In the genomic region with DNA sequence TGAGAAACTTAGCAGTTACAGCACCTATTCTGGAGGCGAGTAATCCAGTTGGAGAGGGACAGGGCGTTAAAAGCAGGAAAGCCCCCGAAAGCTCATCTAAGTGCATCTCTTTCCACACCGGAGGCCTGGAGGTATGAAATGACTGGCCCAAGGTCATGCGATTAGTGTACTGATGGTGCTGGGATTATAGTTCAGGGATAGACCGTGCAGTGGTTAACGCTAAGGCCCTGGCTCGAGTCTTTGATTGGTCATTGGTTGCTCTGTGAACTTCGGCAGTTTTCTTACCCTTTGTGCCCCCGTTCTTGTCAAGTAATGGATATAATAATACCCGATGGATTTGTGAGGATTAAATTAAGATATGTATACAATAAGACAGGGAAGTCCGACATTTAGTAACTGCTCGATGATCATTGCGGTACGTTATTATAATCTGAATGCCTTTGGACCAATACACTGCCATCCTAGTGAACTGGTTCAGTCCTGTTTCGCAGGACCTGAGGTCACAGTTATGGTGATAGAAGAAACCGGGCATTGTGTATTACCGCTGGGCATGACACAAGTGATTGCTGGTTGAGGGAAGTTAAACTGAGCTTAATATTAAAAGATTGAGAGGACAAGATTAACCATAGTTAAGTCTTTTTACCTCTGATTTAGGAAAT, we compare ENCODE assay signal across 8 cellular contexts. TPM values are rescaled to one million over a fixed set of nuclear protein-coding genes. Genes with fewer than 3 reads are reported as not detected.
DNase-seq lines count a peak whose midpoint lies in the region; ATAC-seq, FAIRE-seq and TF ChIP-seq lines count a peak whose summit lies in the region.

No MANE protein-coding gene starts in this region.

- peak; percentile 76 for TF ChIP-seq POLR2A in GM12891 (IDR thresholded peaks at IDR 0.05; ENCODE audit: low read depth, low read length)

- peaks cover 33% of the 10 kb centered on the region for H3K4me1 Mint-ChIP-seq in activated naive CD8-positive, alpha-beta T cell treated with anti-CD3 and anti-CD28 coated beads, Interleukin-2, amount 10 ng/mL, durations not matched to agents 7 days and 5 days

- ATAC-seq in activated naive CD8-positive, alpha-beta T cell treated with anti-CD3 and anti-CD28 coated beads, Interleukin-2, amount 10 ng/mL, durations not matched to agents 7 days and 5 days (ENCODE audit: low read depth) = no peak
- ATAC-seq in GM21423 (IDR thresholded peaks at IDR 0.05; ENCODE audit: unreplicated experiment) (no peak), GM19395 (IDR thresholded peaks at IDR 0.05; ENCODE audit: unreplicated experiment) (no peak)

- no peaks in the 10 kb centered on the region for H3K9me3 Mint-ChIP-seq in activated naive CD8-positive, alpha-beta T cell treated with anti-CD3 and anti-CD28 coated beads, Interleukin-2, amount 10 ng/mL, durations not matched to agents 7 days and 5 days

- DNase-seq in ACHN (peak; percentile 29), GM12891 (ENCODE audit: insufficient read length, low spot score) (no peak), NCI-H2227 (lab: John Stamatoyannopoulos, UW; ENCODE audit: unreplicated experiment) (peak; percentile 24)
- no peak for DNase-seq in activated naive CD8-positive, alpha-beta T cell treated with anti-CD3 and anti-CD28 coated beads, Interleukin-2, amount 10 ng/mL, durations not matched to agents 7 days and 5 days

- peaks cover 16% of the 10 kb centered on the region for H3K36me3 Mint-ChIP-seq in activated naive CD8-positive, alpha-beta T cell treated with anti-CD3 and anti-CD28 coated beads, Interleukin-2, amount 10 ng/mL, durations not matched to agents 7 days and 5 days

- in situ Hi-C loops in ACHN (cut with HindIII; ENCODE audit: low pct_ligation_motif_present, low pct_unique_long_range_greater_than_20kb, low sequenced_read_pairs) = no loop called here

- no peak for FAIRE-seq in GM12891 (lab: Jason Lieb, UNC)

- H3K27ac ChIP-seq in skin epidermis = peak overlapping the region; percentile 94 to 100 (median 99)

- POLR2A ChIA-PET in activated naive CD8-positive, alpha-beta T cell treated with anti-CD3 and anti-CD28 coated beads, Interleukin-2, amount 10 ng/mL, durations not matched to agents 7 days and 5 days (lab: Charles Lee) = interaction anchor here (0.6 to 3.8 kb wide), 9 partner anchors 12 to 85 kb away, joined by 3 to 21 read pairs (median 5); partner anchors contain the start of genes HNRNPH1 and MAML1

- H3K27me3 Mint-ChIP-seq in activated naive CD8-positive, alpha-beta T cell treated with anti-CD3 and anti-CD28 coated beads, Interleukin-2, amount 10 ng/mL, durations not matched to agents 7 days and 5 days = no peaks in the 10 kb centered on the region

- H3K27ac Mint-ChIP-seq in activated naive CD8-positive, alpha-beta T cell treated with anti-CD3 and anti-CD28 coated beads, Interleukin-2, amount 10 ng/mL, durations not matched to agents 7 days and 5 days = peak overlapping the region; percentile 94

- H3K4me3 ChIP-seq in iPS-11a (ENCODE audit: low read depth, low read length) (peak overlapping the region; percentile 97), skin epidermis (peak overlapping the region; percentile 77 to 100 (median 97))

- H3K4me3 Mint-ChIP-seq in activated naive CD8-positive, alpha-beta T cell treated with anti-CD3 and anti-CD28 coated beads, Interleukin-2, amount 10 ng/mL, durations not matched to agents 7 days and 5 days = peak overlapping the region; percentile 95

TF ChIP-seq in GM12891, 5 proteins besides CTCF, POLR2A, EP300 and RAD21:
- peak; percentile 30; the same call in 1 of the 2 replicates for TF ChIP-seq TAF1 (IDR thresholded peaks at IDR 0.05; ENCODE audit: low read depth, low read length)
- TF ChIP-seq POLR2AphosphoS5 (IDR thresholded peaks at IDR 0.05; ENCODE audit: low read depth, low read length) = peak; percentile 86
- no peak for TF ChIP-seq SPI1 (IDR thresholded peaks at IDR 0.05; ENCODE audit: low read depth, low read length)

RNA-seq across cellular contexts. Expression of gene CANX, which starts 1.0 kb away (rescaled TPM):
- polyA plus RNA-seq in GM12891 (2012; ENCODE audit: low read depth, missing spikeins) = 191 TPM
- 100 to 1,000 TPM; 255 to 294 TPM for total RNA-seq in activated naive CD8-positive, alpha-beta T cell treated with anti-CD3 and anti-CD28 coated beads, Interleukin-2, amount 10 ng/mL, durations not matched to agents 7 days and 5 days

RNA-seq across cellular contexts. Expression of gene CBY3, which starts 18.9 kb away (rescaled TPM):
- 0.46 TPM for polyA plus RNA-seq in GM12891 (2012; ENCODE audit: low read depth, missing spikeins)
- under 1 TPM in 1 of 2 experiments, not detected in 1; 0.40 TPM for total RNA-seq in activated naive CD8-positive, alpha-beta T cell treated with anti-CD3 and anti-CD28 coated beads, Interleukin-2, amount 10 ng/mL, durations not matched to agents 7 days and 5 days

RNA-seq across cellular contexts. Expression of gene MAML1, which starts 32.9 kb away (rescaled TPM):
- 7.9 TPM for polyA plus RNA-seq in GM12891 (2012; ENCODE audit: low read depth, missing spikeins)
- 10 to 100 TPM; 38.5 TPM for total RNA-seq in activated naive CD8-positive, alpha-beta T cell treated with anti-CD3 and anti-CD28 coated beads, Interleukin-2, amount 10 ng/mL, durations not matched to agents 7 days and 5 days

Comparison
In these comparisons a context has a peak if more than half of its experiments do, and no peak if none do; other contexts are left out.
1. DNase-seq: peak in ACHN (single experiment) and NCI-H2227 (single experiment); none in GM12891 (single experiment) and activated naive CD8-positive, alpha-beta T cell treated with anti-CD3 and anti-CD28 coated beads, Interleukin-2, amount 10 ng/mL, durations not matched to agents 7 days and 5 days (single experiment).